8 cellular contexts compared by ENCODE assay signal in genomic region chr2:181058378-181059269, GRCh38.
DNase-seq lines count a peak whose midpoint lies in the region; ATAC-seq and TF ChIP-seq lines count a peak whose summit lies in the region.

No MANE protein-coding gene starts in this region.

- no peaks in the 10 kb centered on the region for H3K4me1 ChIP-seq in SJCRH30

- H3K4me3 Mint-ChIP-seq in neural crest cell: no peak overlapping the region

- H3K9me3 ChIP-seq in SJCRH30 (replicated peaks): no peaks in the 10 kb centered on the region

- TF ChIP-seq CTCF in C4-2B (conservative IDR thresholded peaks at IDR 0.05) (peak; percentile 48), choroid plexus epithelial cell (conservative IDR thresholded peaks at IDR 0.05; ENCODE audit: low read depth, low read length) (peak; percentile 57), neural crest cell (conservative IDR thresholded peaks at IDR 0.05) (peak; percentile 81)

- H3K27ac ChIP-seq in C4-2B (no peak overlapping the region), SJCRH30 (no peak overlapping the region)

- no peak overlapping the region for H3K4me3 ChIP-seq in SJCRH30
- no peak overlapping the region for H3K4me3 ChIP-seq in choroid plexus epithelial cell (ENCODE audit: low read depth, low read length)

- peaks cover 8% of the 10 kb centered on the region for H3K9me3 Mint-ChIP-seq in neural crest cell

- peaks cover 16% of the 10 kb centered on the region; the same call in 1 of the 2 replicates for H3K36me3 ChIP-seq in SJCRH30

- ATAC-seq in GM18508 (IDR thresholded peaks at IDR 0.05; ENCODE audit: insufficient read depth, unreplicated experiment) (peak; percentile 49), HG03354 (IDR thresholded peaks at IDR 0.05; ENCODE audit: poor library complexity, severe bottlenecking, unreplicated experiment) (peak; percentile 88), GM19452 (IDR thresholded peaks at IDR 0.05; ENCODE audit: unreplicated experiment) (no peak)

- H3K27me3 ChIP-seq in SJCRH30: no peaks in the 10 kb centered on the region

- H3K4me1 Mint-ChIP-seq in neural crest cell: peaks cover 16% of the 10 kb centered on the region

- DNase-seq in SJCRH30 (peak; percentile 25 to 68), choroid plexus epithelial cell (ENCODE audit: low read depth) (peak; percentile 62), neural crest cell (ENCODE audit: low read depth, low spot score) (no peak), GM19240 (ENCODE audit: insufficient read length, low spot score) (no peak)

- no peak overlapping the region for H3K27ac Mint-ChIP-seq in neural crest cell (ENCODE audit: unreplicated experiment)

- peaks cover 13% of the 10 kb centered on the region for H3K36me3 Mint-ChIP-seq in neural crest cell (ENCODE audit: low read depth)

- no peaks in the 10 kb centered on the region for H3K27me3 Mint-ChIP-seq in neural crest cell (ENCODE audit: low read depth)

Comparison
In these comparisons a context has a peak if more than half of its experiments do, and no peak if none do; other contexts are left out.
1. DNase-seq: peak in SJCRH30 (2 of 2) and choroid plexus epithelial cell (single experiment); none in neural crest cell (single experiment) and GM19240 (single experiment).
2. Peak in every context shown above with its lines, with median percentiles within 50 percentile points of each other: CTCF ChIP-seq.